5 cellular contexts compared by ENCODE assay signal in the genomic region with DNA sequence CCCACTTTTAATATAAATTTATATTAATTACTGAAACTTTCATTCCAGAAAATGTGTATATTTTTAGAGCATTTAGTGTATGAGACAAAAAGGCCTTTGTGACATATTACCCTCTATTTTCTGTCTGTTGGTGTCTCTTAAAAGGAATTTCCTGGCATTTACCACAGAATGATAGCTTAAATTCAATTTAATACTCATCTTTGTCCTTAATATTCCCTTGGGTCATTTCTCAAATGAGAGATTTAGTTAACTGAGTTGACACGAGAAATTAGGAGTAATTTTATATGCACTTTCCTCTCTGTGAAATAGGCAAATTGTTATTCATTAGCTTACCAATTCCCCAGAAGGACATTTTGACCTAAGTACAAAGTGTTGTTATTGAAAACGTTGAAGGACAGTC.
"Had no signal": no experiment of that assay in that cellular context is flagged by ENCODE, and none has a peak within 500 bp of the region (broad histone marks: within the 10 kb centered on the region; RNA-seq: fewer than 3 reads in every experiment).

No MANE protein-coding gene starts in this region.

- H3K4me3 ChIP-seq: GM23338, K562 had no signal

- DNase-seq: H9, HFFc6, IMR-90 had no signal
